ENCODE assay signal across 24 cellular contexts in genomic region chr2:210259687-210260086, GRCh38. TPM values are rescaled to one million over a fixed set of nuclear protein-coding genes. Genes with fewer than 3 reads are reported as not detected.
DNase-seq lines count a peak whose midpoint lies in the region; ATAC-seq and TF ChIP-seq lines count a peak whose summit lies in the region.
"Had no signal": no experiment of that assay in that cellular context is flagged by ENCODE, and none has a peak within 500 bp of the region (broad histone marks: within the 10 kb centered on the region; RNA-seq: fewer than 3 reads in every experiment).

No MANE protein-coding gene starts in this region.

- H3K4me1 Mint-ChIP-seq in progenitor cell of endocrine pancreas (ENCODE audit: low read depth), result no peaks in the 10 kb centered on the region
- H3K4me1 Mint-ChIP-seq: B cell had no signal

- H2AFZ ChIP-seq in OCI-LY3 (ENCODE audit: low read depth, low read length), result 0 out of 2 replicates have a peak overlapping the region, but pooled peaks have one; percentile 8

- no peak overlapping the region for H3K27ac Mint-ChIP-seq in progenitor cell of endocrine pancreas
- H3K27ac Mint-ChIP-seq: B cell; CD4-positive, alpha-beta T cell; CD8-positive, alpha-beta T cell had no signal

- no peaks in the 10 kb centered on the region for H3K4me1 ChIP-seq in OCI-LY3 (ENCODE audit: low read length)
- H3K4me1 ChIP-seq: A549; BLaER1 treated with 17β-estradiol and CSF1 and Interleukin-3, amounts not matched to agents 10 nM and 100 nM; Caco-2 had no signal

- DNase-seq in G401 (ENCODE audit: low spot score) (peak; percentile 29), progenitor cell of endocrine pancreas (ENCODE audit: low spot score, unreplicated experiment) (no peak), DMS53 treated with DMSO at 0.1 percent for 48 hours (lab: John Stamatoyannopoulos, UW; ENCODE audit: unreplicated experiment) (no peak), putamen (ENCODE audit: low spot score) (no peak)
- DNase-seq in stimulated activated CD4-positive, alpha-beta T cell treated with anti-CD3 and anti-CD28 coated beads, Interleukin-4, amount 100 ng/mL, for 24 hours, result no peak
- DNase-seq: AML-193; Caco-2; Calu3; CD4-positive, alpha-beta T cell; CD8-positive, alpha-beta T cell; DMS79; DND-41; EL; GF-D8 had no signal

- no peaks in the 10 kb centered on the region for H3K36me3 ChIP-seq in OCI-LY3 (replicated peaks; ENCODE audit: low read depth, low read length)
- H3K36me3 ChIP-seq: BLaER1 treated with 17β-estradiol and CSF1 and Interleukin-3, amounts not matched to agents 10 nM and 100 nM had no signal

- ATAC-seq in GM18867 (IDR thresholded peaks at IDR 0.05; ENCODE audit: unreplicated experiment) (peak; percentile 55), HG02798 (IDR thresholded peaks at IDR 0.05; ENCODE audit: poor library complexity, unreplicated experiment) (peak; percentile 45)
- ATAC-seq: A549; CD8-positive, alpha-beta T cell had no signal

- H3K4me2 ChIP-seq in OCI-LY3 (ENCODE audit: low read length), result no peak overlapping the region
- H3K4me2 ChIP-seq: A549; BLaER1 treated with 17β-estradiol and CSF1 and Interleukin-3, amounts not matched to agents 10 nM and 100 nM had no signal

- no peaks in the 10 kb centered on the region for H3K9me3 ChIP-seq in OCI-LY3 (ENCODE audit: insufficient read depth, low read length)
- H3K9me3 ChIP-seq: A549; BLaER1 treated with 17β-estradiol and CSF1 and Interleukin-3, amounts not matched to agents 10 nM and 100 nM; Caco-2 had no signal

- in situ Hi-C loops in G401 (cut with HindIII; ENCODE audit: low sequenced_read_pairs), result no loop called here

- no peak overlapping the region for H3K27ac ChIP-seq in OCI-LY3 (ENCODE audit: low read length)
- H3K27ac ChIP-seq: 22Rv1; A549; BLaER1 treated with 17β-estradiol and CSF1 and Interleukin-3, amounts not matched to agents 10 nM and 100 nM; C4-2B had no signal

- H3K27me3 ChIP-seq in OCI-LY3 (ENCODE audit: low read depth, low read length), result no peaks in the 10 kb centered on the region
- H3K27me3 ChIP-seq: BLaER1 treated with 17β-estradiol and CSF1 and Interleukin-3, amounts not matched to agents 10 nM and 100 nM had no signal

- H3K9ac ChIP-seq in OCI-LY3 (ENCODE audit: low read length), result no peak overlapping the region
- H3K9ac ChIP-seq: BLaER1 treated with 17β-estradiol and CSF1 and Interleukin-3, amounts not matched to agents 10 nM and 100 nM had no signal

- H3K4me3 Mint-ChIP-seq in progenitor cell of endocrine pancreas (ENCODE audit: low read depth), result no peak overlapping the region
- H3K4me3 Mint-ChIP-seq: B cell; CD4-positive, alpha-beta T cell; CD8-positive, alpha-beta T cell had no signal

- TF ChIP-seq CTCF in OCI-LY3 (IDR thresholded peaks at IDR 0.05; ENCODE audit: low read depth, low read length) (no peak), progenitor cell of endocrine pancreas (IDR thresholded peaks at IDR 0.05; ENCODE audit: unreplicated experiment) (no peak)

- H3K27me3 Mint-ChIP-seq in progenitor cell of endocrine pancreas, result no peaks in the 10 kb centered on the region
- H3K27me3 Mint-ChIP-seq: B cell had no signal

- no peak overlapping the region for H3K4me3 ChIP-seq in OCI-LY3 (ENCODE audit: low read length)
- H3K4me3 ChIP-seq: A549; BLaER1 treated with 17β-estradiol and CSF1 and Interleukin-3, amounts not matched to agents 10 nM and 100 nM had no signal

- H3K9me3 Mint-ChIP-seq in progenitor cell of endocrine pancreas (ENCODE audit: low read depth), result no peaks in the 10 kb centered on the region
- H3K9me3 Mint-ChIP-seq: CD4-positive, alpha-beta T cell; CD8-positive, alpha-beta T cell had no signal

- no peaks in the 10 kb centered on the region for H3K79me2 ChIP-seq in OCI-LY3 (ENCODE audit: low read length)

- H3K36me3 Mint-ChIP-seq in progenitor cell of endocrine pancreas (ENCODE audit: insufficient read depth), result no peaks in the 10 kb centered on the region
- H3K36me3 Mint-ChIP-seq: CD8-positive, alpha-beta T cell had no signal

- H4K20me1 ChIP-seq in OCI-LY3 (ENCODE audit: insufficient read depth, low read length), result no peaks in the 10 kb centered on the region
- H4K20me1 ChIP-seq: BLaER1 treated with 17β-estradiol and CSF1 and Interleukin-3, amounts not matched to agents 10 nM and 100 nM had no signal

RNA-seq across cellular contexts. Expression of gene ACADL, which starts 34.4 kb away (rescaled TPM):
- not detected in 2 replicates for total RNA-seq in G401 (2014; rRNA removed; shearing (Covaris generic))
- 0.38 and 0.55 TPM in 2 replicates for total RNA-seq in progenitor cell of endocrine pancreas
- total RNA-seq: A172; B cell; Caco-2; CD4-positive, alpha-beta T cell; CD8-positive, alpha-beta T cell; Daoy had no signal

RNA-seq across cellular contexts. Expression of gene MYL1, which starts 55.3 kb away (rescaled TPM):
- not detected in 2 replicates for total RNA-seq in G401 (2014; rRNA removed; shearing (Covaris generic))
- not detected in 2 replicates for total RNA-seq in progenitor cell of endocrine pancreas
- total RNA-seq: A172; B cell; Caco-2; Calu3; CD4-positive, alpha-beta T cell; CD8-positive, alpha-beta T cell; Daoy had no signal
